Comparison of ENCODE assay signal across 21 cellular contexts in genomic region chr5:103138202-103138601, GRCh38. TPM values are rescaled to one million over a fixed set of nuclear protein-coding genes. Genes with fewer than 3 reads are reported as not detected.
A peak's percentile ranks its signal among the peaks of the same experiment; 100 is the strongest.
DNase-seq lines count a peak whose midpoint lies in the region; ATAC-seq, FAIRE-seq and TF ChIP-seq lines count a peak whose summit lies in the region.
"Had no signal": no experiment of that assay in that cellular context is flagged by ENCODE, and none has a peak within 500 bp of the region (broad histone marks: within the 10 kb centered on the region; RNA-seq: fewer than 3 reads in every experiment).

No MANE protein-coding gene starts in this region.

- in situ Hi-C loops in ACHN (cut with HindIII; ENCODE audit: low pct_ligation_motif_present, low pct_unique_long_range_greater_than_20kb, low sequenced_read_pairs) = no loop called here

- TF ChIP-seq CTCF in pancreas (IDR thresholded peaks at IDR 0.05) (no peak), lower lobe of right lung (IDR thresholded peaks at IDR 0.05) (no peak)

- 63% methylated on average over 3 of the region's 3 CpGs for WGBS in pancreas, 2 donors

- H3K4me1 ChIP-seq in pancreas (peaks cover 0 to 9% (median 7%) of the 10 kb centered on the region in 3 donors), lower lobe of right lung (no peaks in the 10 kb centered on the region)
- H3K4me1 ChIP-seq: HAP-1 had no signal

- no peaks in the 10 kb centered on the region for H3K36me3 ChIP-seq in pancreas
- H3K36me3 ChIP-seq in lower lobe of right lung = peaks cover 37% of the 10 kb centered on the region

- peak; percentile 92 for ATAC-seq in left colon
- peak in 1 of 4 donors; percentile 17 for ATAC-seq in pancreas
- no peak for ATAC-seq in lower lobe of right lung

- peak; percentile 79 for FAIRE-seq in pancreas (lab: Jason Lieb, UNC)
- FAIRE-seq: GM12891, GM18507, H54 had no signal

- intact Hi-C loops in left colon (cut with DNase I, micrococcal nuclease) (no loop called here), pancreas (cut with DNase I) (no loop called here), lower lobe of right lung (cut with DNase I) (no loop called here)

- peak; percentile 36 for DNase-seq in ACHN
- DNase-seq in left colon = no peak
- no peak for DNase-seq in pancreas
- no peak for DNase-seq in lower lobe of right lung
- no peak for DNase-seq in dedifferentiated amniotic fluid mesenchymal stem cell (ENCODE audit: extremely low spot score)
- no peak for DNase-seq in HPDE6-E6E7 (ENCODE audit: extremely low spot score)
- DNase-seq: AML-193; C1 segment of cervical spinal cord; Calu3; CD4-positive, alpha-beta memory T cell; COR-L47; DMS53; DMS79 treated with DMSO at 0.1 percent for 48 hours; GF-D8; GOT3; HFFc6 had no signal

- no peak overlapping the region for H3K4me3 ChIP-seq in pancreas
- H3K4me3 ChIP-seq in lower lobe of right lung = no peak overlapping the region
- H3K4me3 ChIP-seq: HAP-1 had no signal

- H3K27me3 ChIP-seq in pancreas (no peaks in the 10 kb centered on the region), lower lobe of right lung (ENCODE audit: low read depth) (no peaks in the 10 kb centered on the region)

- H3K27ac ChIP-seq in pancreas (no peak overlapping the region), lower lobe of right lung (no peak overlapping the region)
- H3K27ac ChIP-seq: 22Rv1 had no signal

- H3K9me3 ChIP-seq in pancreas (no peaks in the 10 kb centered on the region), lower lobe of right lung (no peaks in the 10 kb centered on the region)
- H3K9me3 ChIP-seq: HAP-1 had no signal

RNA-seq across cellular contexts. Expression of gene PPIP5K2, which starts 18.1 kb away (rescaled TPM):
- total RNA-seq in left colon = 10 to 100 TPM; 75.2 to 81.1 TPM
- 10 to 100 TPM; 16.0 to 35.2 (median 23.7) TPM for total RNA-seq in pancreas
- polyA plus RNA-seq in pancreas = 10 to 100 TPM; 13.5 to 24.1 TPM
- 62.2 TPM for total RNA-seq in lower lobe of right lung

RNA-seq across cellular contexts. Expression of gene GIN1, which starts 18.3 kb away (rescaled TPM):
- total RNA-seq in left colon = 1 to 10 TPM; 4.9 to 5.7 TPM
- total RNA-seq in pancreas = 1 to 10 TPM; 2.7 to 6.2 (median 4.2) TPM
- polyA plus RNA-seq in pancreas = 1 to 10 TPM; 2.2 to 2.3 TPM
- total RNA-seq in lower lobe of right lung = 7.5 TPM
